10 cellular contexts compared by ENCODE assay signal in the genomic region with DNA sequence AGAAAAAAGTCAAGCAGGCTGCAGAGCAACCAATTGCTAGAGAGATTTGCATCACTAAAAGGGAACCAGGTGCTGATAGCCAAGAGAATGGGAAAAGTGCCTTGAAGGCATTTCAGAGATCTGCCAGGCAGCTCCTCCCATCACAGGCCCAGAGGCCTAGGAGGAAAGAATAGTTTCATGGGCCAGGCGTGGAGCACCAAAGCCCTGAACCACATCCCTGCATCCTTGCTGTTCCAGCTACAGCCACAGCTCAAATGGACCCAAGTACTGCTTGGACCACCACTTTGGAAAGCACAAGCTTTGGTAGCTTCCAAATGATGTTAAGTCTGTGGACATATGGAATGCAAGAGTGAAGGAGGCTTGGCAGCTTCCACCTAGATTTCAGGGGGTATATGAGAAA. TPM values are rescaled to one million over a fixed set of nuclear protein-coding genes. Genes with fewer than 3 reads are reported as not detected.
"Had no signal": no experiment of that assay in that cellular context is flagged by ENCODE, and none has a peak within 500 bp of the region (broad histone marks: within the 10 kb centered on the region; RNA-seq: fewer than 3 reads in every experiment).

No MANE protein-coding gene starts in this region.

- H3K27ac Mint-ChIP-seq: HFFc6, IgD-negative memory B cell had no signal

- H3K27ac ChIP-seq: HL-60, KMS-11 had no signal

- H3K27me3 Mint-ChIP-seq: IgD-negative memory B cell had no signal

- H3K9ac ChIP-seq: KMS-11 had no signal

- ATAC-seq: HepG2 had no signal

- H3K4me3 Mint-ChIP-seq: HFFc6 had no signal

- H3K4me1 Mint-ChIP-seq: IgD-negative memory B cell had no signal

- DNase-seq: GOT3, H7, HCEC 1CT, HFFc6, KBM-7 had no signal

- H3K4me2 ChIP-seq: KMS-11 had no signal

RNA-seq across cellular contexts. Expression of gene ZSWIM5, which starts 29.7 kb away (rescaled TPM):
- total RNA-seq: HT1080 had no signal
